Comparison of ENCODE assay signal across 1 cellular context in genomic region chr20:64101731-64102621, GRCh38.
TF ChIP-seq lines count a peak whose summit lies in the region.

No MANE protein-coding gene starts in this region.

TF ChIP-seq in H1, 55 proteins besides CTCF, POLR2A, EP300 and RAD21:
- TF ChIP-seq YY1 (IDR thresholded peaks at IDR 0.05; ENCODE audit: low read depth, low read length) (no peak), BCL11A (IDR thresholded peaks at IDR 0.05; ENCODE audit: low read depth in 2 of 2, low read length in 2 of 2) (no peak), GABPA (IDR thresholded peaks at IDR 0.05; ENCODE audit: borderline replicate concordance, insufficient read depth, low read length) (peak; percentile 69; the same call in 1 of the 2 replicates), PHF8 (conservative IDR thresholded peaks at IDR 0.05; ENCODE audit: low read depth, low read length) (no peak), RNF2 (IDR thresholded peaks at IDR 0.05; ENCODE audit: borderline replicate concordance, low read depth, low read length, missing control alignments, poor library complexity, severe bottlenecking) (no peak), CREB1 (IDR thresholded peaks at IDR 0.05) (peak; percentile 46), CBX5 (IDR thresholded peaks at IDR 0.05; ENCODE audit: low read depth, low read length) (no peak), E2F6 (IDR thresholded peaks at IDR 0.05) (no peak), EGR1 (IDR thresholded peaks at IDR 0.05; ENCODE audit: borderline replicate concordance, low read depth, low read length) (no peak), CHD2 (IDR thresholded peaks at IDR 0.05; ENCODE audit: low read length) (no peak), SUZ12 (IDR thresholded peaks at IDR 0.05; ENCODE audit: low read length) (0 out of 2 replicates have a peak, but pooled peaks have one; percentile 18), SP4 (IDR thresholded peaks at IDR 0.05; ENCODE audit: low read length) (peak; percentile 54; the same call in 1 of the 2 replicates), SP1 (IDR thresholded peaks at IDR 0.05; ENCODE audit: low read depth, low read length) (no peak), SRF (IDR thresholded peaks at IDR 0.05; ENCODE audit: low read depth, low read length) (no peak), HDAC6 (IDR thresholded peaks at IDR 0.05; ENCODE audit: low read depth, low read length) (no peak), CTBP2 (IDR thresholded peaks at IDR 0.05; ENCODE audit: borderline replicate concordance, insufficient read depth, insufficient read length, low read length) (no peak), RXRA (IDR thresholded peaks at IDR 0.05; ENCODE audit: insufficient read depth, low read depth, low read length) (no peak), POLR2AphosphoS5 (IDR thresholded peaks at IDR 0.05; ENCODE audit: low read depth, low read length) (no peak), TBP (IDR thresholded peaks at IDR 0.05; ENCODE audit: low read depth, low read length) (peak; percentile 12; the same call in 1 of the 2 replicates), TAF7 (optimal IDR thresholded peaks at IDR 0.05; ENCODE audit: borderline replicate concordance, low read depth, low read length) (no peak), BACH1 (IDR thresholded peaks at IDR 0.05; ENCODE audit: low read length) (no peak), SIRT6 (IDR thresholded peaks at IDR 0.05; ENCODE audit: low read length) (no peak), SAP30 (IDR thresholded peaks at IDR 0.05; ENCODE audit: insufficient read depth, insufficient replicate concordance, low read length) (no peak), BRCA1 (IDR thresholded peaks at IDR 0.05; ENCODE audit: low read depth, low read length) (no peak), TCF12 (IDR thresholded peaks at IDR 0.05; ENCODE audit: low read depth, low read length) (no peak), KDM4A (IDR thresholded peaks at IDR 0.05; ENCODE audit: low read depth, low read length, severe bottlenecking) (peak; percentile 74), MAX (IDR thresholded peaks at IDR 0.05) (peak; percentile 45; the same call in 1 of the 2 replicates), RBBP5 (IDR thresholded peaks at IDR 0.05; ENCODE audit: borderline replicate concordance, low read depth, low read length) (peak; percentile 63), HDAC2 (IDR thresholded peaks at IDR 0.05; ENCODE audit: borderline replicate concordance in 1 of 2, low read depth in 2 of 2, low read length in 2 of 2) (no peak), ASH2L (IDR thresholded peaks at IDR 0.05; ENCODE audit: low read length) (no peak), CHD1 (IDR thresholded peaks at IDR 0.05; ENCODE audit: low read depth, low read length) (no peak), SIN3A (conservative IDR thresholded peaks at IDR 0.05 in 1 of 2, IDR thresholded peaks at IDR 0.05 in 1 of 2; ENCODE audit: low read depth in 1 of 2, low read length in 2 of 2) (peak in 1 of 2 experiments; percentile 62; a peak in 1 of 4 replicates), EZH2 (IDR thresholded peaks at IDR 0.05; ENCODE audit: low read depth, low read length, severe bottlenecking) (no peak), KDM1A (IDR thresholded peaks at IDR 0.05; ENCODE audit: borderline replicate concordance, low read length) (no peak), RFX5 (IDR thresholded peaks at IDR 0.05; ENCODE audit: borderline replicate concordance, low read depth, low read length) (no peak), MAFK (IDR thresholded peaks at IDR 0.05; ENCODE audit: low read depth, low read length) (no peak), FOSL1 (IDR thresholded peaks at IDR 0.05; ENCODE audit: insufficient read depth, low read depth, low read length) (no peak)
- TF ChIP-seq, protein P1, sequence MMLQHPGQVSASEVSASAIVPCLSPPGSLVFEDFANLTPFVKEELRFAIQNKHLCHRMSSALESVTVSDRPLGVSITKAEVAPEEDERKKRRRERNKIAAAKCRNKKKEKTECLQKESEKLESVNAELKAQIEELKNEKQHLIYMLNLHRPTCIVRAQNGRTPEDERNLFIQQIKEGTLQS (IDR thresholded peaks at IDR 0.05; ENCODE audit: insufficient read depth, low read depth, low read length): no peak
- TF ChIP-seq, protein P2, sequence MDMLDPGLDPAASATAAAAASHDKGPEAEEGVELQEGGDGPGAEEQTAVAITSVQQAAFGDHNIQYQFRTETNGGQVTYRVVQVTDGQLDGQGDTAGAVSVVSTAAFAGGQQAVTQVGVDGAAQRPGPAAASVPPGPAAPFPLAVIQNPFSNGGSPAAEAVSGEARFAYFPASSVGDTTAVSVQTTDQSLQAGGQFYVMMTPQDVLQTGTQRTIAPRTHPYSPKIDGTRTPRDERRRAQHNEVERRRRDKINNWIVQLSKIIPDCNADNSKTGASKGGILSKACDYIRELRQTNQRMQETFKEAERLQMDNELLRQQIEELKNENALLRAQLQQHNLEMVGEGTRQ (IDR thresholded peaks at IDR 0.05; ENCODE audit: low read length): no peak
